ENCODE assay signal across 1 cellular context in genomic region chr5:75236322-75237316, GRCh38.
TF ChIP-seq lines count a peak whose summit lies in the region.

A gene with protein sequence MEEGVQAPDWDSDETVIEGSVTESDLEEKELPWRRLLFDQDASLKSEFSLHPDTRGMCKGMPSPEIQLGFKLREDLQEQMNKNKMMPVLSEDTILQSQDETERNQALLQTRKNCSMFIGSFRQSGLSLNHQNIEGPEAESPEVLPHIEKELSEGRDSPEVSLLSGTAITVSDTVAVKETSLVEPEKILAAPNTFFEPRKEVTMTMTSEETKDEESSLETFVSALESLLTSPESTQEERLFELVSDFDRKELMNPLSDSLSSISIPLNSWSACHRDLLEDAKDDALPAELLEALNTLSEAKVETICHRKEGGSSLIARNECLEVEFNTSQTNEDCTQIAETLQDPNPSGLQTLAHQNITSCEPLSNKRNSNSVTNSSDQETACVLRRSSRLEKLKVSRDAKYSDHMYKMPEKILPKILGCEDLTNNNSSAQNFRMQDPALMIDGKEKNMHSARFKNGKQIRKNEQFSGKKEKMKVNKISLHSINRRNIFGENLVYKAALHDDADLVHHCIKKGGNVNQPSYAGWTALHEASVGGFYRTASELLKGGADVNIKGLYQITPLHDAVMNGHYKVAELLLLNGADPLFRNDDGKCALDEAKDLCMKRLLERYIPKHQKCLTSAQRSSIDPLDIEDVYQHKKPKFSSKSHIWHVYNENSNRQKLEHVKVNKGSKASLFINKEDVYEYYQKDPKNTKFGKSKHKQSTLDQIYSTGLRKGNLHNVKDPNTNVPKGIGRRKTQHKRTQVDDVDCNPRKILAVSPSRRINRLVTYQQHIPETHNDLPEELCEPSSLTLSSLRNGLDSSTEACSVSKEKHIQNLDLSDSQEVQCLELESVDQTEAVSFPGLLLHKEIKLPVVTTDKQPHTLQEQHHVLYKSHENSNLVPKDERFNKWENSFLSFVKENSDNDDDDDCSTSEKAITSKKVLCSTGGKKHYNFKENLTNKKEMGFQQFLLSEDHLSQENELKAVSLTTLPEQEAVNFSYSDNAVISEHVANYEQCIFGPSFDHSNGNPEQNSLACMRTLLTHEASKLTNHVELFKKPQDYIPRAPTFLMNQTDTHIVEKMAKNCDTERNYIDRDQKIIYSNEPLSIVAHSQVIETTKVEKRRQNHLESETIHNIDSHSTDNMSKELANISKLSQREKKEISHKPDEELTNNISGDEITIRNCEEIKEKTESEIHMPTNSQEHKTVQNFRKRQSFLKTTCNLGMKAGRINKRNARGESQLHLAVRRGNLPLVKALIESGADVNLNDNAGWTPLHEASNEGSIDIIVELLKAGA (N-terminal part only) (minus strand): TSS chr5:75236878. CDS start chr5:75236686, 192 bp downstream.

TF ChIP-seq in HEK293, 187 proteins besides CTCF, POLR2A, EP300 and RAD21 (continued from another document and continues in another):
- TF ChIP-seq ZNF280C (tag by site-specific recombination; IDR thresholded peaks at IDR 0.05) (no peak), KLF10 (tag by site-specific recombination; IDR thresholded peaks at IDR 0.05) (no peak), YY1 (tag by site-specific recombination; IDR thresholded peaks at IDR 0.05) (peak; percentile 69; the same call in 1 of the 2 replicates), TSHZ1 (tag by site-specific recombination; IDR thresholded peaks at IDR 0.05; ENCODE audit: borderline replicate concordance) (no peak), ZNF645 (tag by site-specific recombination; IDR thresholded peaks at IDR 0.05) (no peak), ZNF488 (tag by site-specific recombination; IDR thresholded peaks at IDR 0.05) (no peak), ZNF350 (tag by site-specific recombination; IDR thresholded peaks at IDR 0.05) (no peak), SETDB1 (IDR thresholded peaks at IDR 0.05; ENCODE audit: insufficient read length, low read length) (no peak), ZNF311 (tag by site-specific recombination; IDR thresholded peaks at IDR 0.05; ENCODE audit: borderline replicate concordance) (no peak), ZNF776 (tag by site-specific recombination; IDR thresholded peaks at IDR 0.05; ENCODE audit: borderline replicate concordance) (no peak), ZNF48 (tag by site-specific recombination; IDR thresholded peaks at IDR 0.05) (no peak), ZNF146 (tag by site-specific recombination; IDR thresholded peaks at IDR 0.05) (no peak), BCL11A (tag by site-specific recombination; IDR thresholded peaks at IDR 0.05; ENCODE audit: low read depth) (no peak), ZNF10 (tag by site-specific recombination; IDR thresholded peaks at IDR 0.05) (0 out of 2 replicates have a peak, but pooled peaks have one; percentile 44), PRDM1 (tag by site-specific recombination; IDR thresholded peaks at IDR 0.05) (no peak), KLF7 (tag by site-specific recombination; IDR thresholded peaks at IDR 0.05; ENCODE audit: borderline replicate concordance) (peak; percentile 56; the same call in 1 of the 2 replicates), ZBTB20 (tag by site-specific recombination; IDR thresholded peaks at IDR 0.05) (no peak), ZNF571 (tag by site-specific recombination; IDR thresholded peaks at IDR 0.05) (no peak), ZBTB48 (tag by site-specific recombination; IDR thresholded peaks at IDR 0.05) (no peak), ZNF670 (tag by site-specific recombination; IDR thresholded peaks at IDR 0.05; ENCODE audit: low read depth) (no peak), KLF1 (tag by site-specific recombination; IDR thresholded peaks at IDR 0.05) (peak; percentile 69), ZNF140 (tag by site-specific recombination; IDR thresholded peaks at IDR 0.05) (no peak), ZNF561 (tag by site-specific recombination; IDR thresholded peaks at IDR 0.05; ENCODE audit: borderline replicate concordance) (peak; percentile 70), ZNF433 (tag by site-specific recombination; IDR thresholded peaks at IDR 0.05; ENCODE audit: low read depth) (no peak), ZNF341 (tag by site-specific recombination; IDR thresholded peaks at IDR 0.05; ENCODE audit: low read depth) (peak; percentile 83), SCRT1 (tag by site-specific recombination; IDR thresholded peaks at IDR 0.05; ENCODE audit: borderline replicate concordance) (peak; percentile 67), MYNN (tag by site-specific recombination; IDR thresholded peaks at IDR 0.05; ENCODE audit: borderline replicate concordance) (no peak), ZNF501 (tag by site-specific recombination; IDR thresholded peaks at IDR 0.05) (no peak; the same call in 1 of the 2 replicates), ZNF785 (tag by site-specific recombination; IDR thresholded peaks at IDR 0.05) (peak; percentile 79), SP2 (tag by site-specific recombination; IDR thresholded peaks at IDR 0.05) (peak; percentile 30), ZNF138 (tag by site-specific recombination; IDR thresholded peaks at IDR 0.05; ENCODE audit: borderline replicate concordance) (no peak), ZNF626 (tag by site-specific recombination; IDR thresholded peaks at IDR 0.05) (no peak), ZNF549 (tag by site-specific recombination; IDR thresholded peaks at IDR 0.05) (no peak), ZNF654 (tag by site-specific recombination; IDR thresholded peaks at IDR 0.05; ENCODE audit: low read depth) (peak; percentile 6; the same call in 1 of the 2 replicates), ZNF558 (tag by site-specific recombination; IDR thresholded peaks at IDR 0.05) (no peak), ZNF114 (tag by site-specific recombination; IDR thresholded peaks at IDR 0.05) (no peak), ZNF830 (tag by site-specific recombination; IDR thresholded peaks at IDR 0.05; ENCODE audit: low read depth) (no peak), GLIS2 (tag by site-specific recombination; IDR thresholded peaks at IDR 0.05) (peak; percentile 54), GLIS1 (tag by site-specific recombination; IDR thresholded peaks at IDR 0.05) (peak; percentile 66), KLF8 (tag by site-specific recombination; IDR thresholded peaks at IDR 0.05) (peak; percentile 64; the same call in 1 of the 2 replicates), ZNF426 (tag by site-specific recombination; IDR thresholded peaks at IDR 0.05) (no peak), ZNF404 (tag by site-specific recombination; IDR thresholded peaks at IDR 0.05) (no peak), ZNF214 (tag by site-specific recombination; IDR thresholded peaks at IDR 0.05; ENCODE audit: borderline replicate concordance) (no peak), ZNF121 (tag by site-specific recombination; IDR thresholded peaks at IDR 0.05) (no peak)
- TF ChIP-seq, protein P1, sequence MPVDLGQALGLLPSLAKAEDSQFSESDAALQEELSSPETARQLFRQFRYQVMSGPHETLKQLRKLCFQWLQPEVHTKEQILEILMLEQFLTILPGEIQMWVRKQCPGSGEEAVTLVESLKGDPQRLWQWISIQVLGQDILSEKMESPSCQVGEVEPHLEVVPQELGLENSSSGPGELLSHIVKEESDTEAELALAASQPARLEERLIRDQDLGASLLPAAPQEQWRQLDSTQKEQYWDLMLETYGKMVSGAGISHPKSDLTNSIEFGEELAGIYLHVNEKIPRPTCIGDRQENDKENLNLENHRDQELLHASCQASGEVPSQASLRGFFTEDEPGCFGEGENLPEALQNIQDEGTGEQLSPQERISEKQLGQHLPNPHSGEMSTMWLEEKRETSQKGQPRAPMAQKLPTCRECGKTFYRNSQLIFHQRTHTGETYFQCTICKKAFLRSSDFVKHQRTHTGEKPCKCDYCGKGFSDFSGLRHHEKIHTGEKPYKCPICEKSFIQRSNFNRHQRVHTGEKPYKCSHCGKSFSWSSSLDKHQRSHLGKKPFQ (tag by site-specific recombination; IDR thresholded peaks at IDR 0.05) = no peak
- TF ChIP-seq, protein P2, sequence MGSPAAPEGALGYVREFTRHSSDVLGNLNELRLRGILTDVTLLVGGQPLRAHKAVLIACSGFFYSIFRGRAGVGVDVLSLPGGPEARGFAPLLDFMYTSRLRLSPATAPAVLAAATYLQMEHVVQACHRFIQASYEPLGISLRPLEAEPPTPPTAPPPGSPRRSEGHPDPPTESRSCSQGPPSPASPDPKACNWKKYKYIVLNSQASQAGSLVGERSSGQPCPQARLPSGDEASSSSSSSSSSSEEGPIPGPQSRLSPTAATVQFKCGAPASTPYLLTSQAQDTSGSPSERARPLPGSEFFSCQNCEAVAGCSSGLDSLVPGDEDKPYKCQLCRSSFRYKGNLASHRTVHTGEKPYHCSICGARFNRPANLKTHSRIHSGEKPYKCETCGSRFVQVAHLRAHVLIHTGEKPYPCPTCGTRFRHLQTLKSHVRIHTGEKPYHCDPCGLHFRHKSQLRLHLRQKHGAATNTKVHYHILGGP (tag by site-specific recombination; IDR thresholded peaks at IDR 0.05) = no peak
- TF ChIP-seq, protein P3, sequence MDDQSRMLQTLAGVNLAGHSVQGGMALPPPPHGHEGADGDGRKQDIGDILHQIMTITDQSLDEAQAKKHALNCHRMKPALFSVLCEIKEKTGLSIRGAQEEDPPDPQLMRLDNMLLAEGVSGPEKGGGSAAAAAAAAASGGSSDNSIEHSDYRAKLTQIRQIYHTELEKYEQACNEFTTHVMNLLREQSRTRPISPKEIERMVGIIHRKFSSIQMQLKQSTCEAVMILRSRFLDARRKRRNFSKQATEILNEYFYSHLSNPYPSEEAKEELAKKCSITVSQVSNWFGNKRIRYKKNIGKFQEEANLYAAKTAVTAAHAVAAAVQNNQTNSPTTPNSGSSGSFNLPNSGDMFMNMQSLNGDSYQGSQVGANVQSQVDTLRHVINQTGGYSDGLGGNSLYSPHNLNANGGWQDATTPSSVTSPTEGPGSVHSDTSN (CRISPR knock-in tag; IDR thresholded peaks at IDR 0.05) = peak; percentile 34; the same call in 1 of the 2 replicates
